In the genomic region with DNA sequence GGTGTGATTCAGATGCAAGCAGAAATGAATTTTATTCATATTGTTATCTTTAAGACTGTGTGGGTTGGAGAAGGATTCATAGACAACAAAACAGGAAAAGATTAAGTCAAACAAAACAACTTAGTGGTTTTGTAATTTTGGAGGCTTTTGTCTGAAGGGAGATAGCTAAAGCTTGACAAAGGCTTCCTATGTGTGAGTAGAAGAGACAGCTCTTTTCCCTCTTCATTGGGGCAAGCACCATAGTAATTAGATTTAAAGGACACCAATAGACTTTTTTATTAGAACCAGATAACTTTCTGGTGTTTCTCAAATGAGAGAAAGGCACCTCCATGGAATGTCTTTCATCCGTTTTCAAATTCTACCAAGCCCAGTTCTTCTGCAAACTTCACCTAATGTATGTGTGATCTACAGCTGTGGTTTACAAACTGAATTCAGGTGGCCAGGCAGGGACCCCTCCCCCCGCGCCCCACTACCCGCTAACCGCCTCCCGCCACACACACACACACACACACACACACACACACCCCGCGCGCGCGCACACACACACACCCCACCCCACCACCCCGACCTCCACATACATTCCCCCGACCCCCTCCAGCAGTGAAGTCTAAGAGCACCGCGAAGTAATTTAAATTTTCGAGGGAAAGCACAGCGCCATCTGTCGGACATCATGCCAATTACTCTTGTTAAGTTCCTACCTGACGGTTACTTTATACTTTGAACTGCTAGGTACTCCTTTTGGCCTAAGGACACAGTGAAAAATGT, we compare ENCODE assay signal across 8 cellular contexts. TPM values are rescaled to one million over a fixed set of nuclear protein-coding genes. Genes with fewer than 3 reads are reported as not detected.
DNase-seq lines count a peak whose midpoint lies in the region.

No MANE protein-coding gene starts in this region.

- H3K36me3 ChIP-seq in ES-I3 (ENCODE audit: insufficient read depth, low read length) = no peaks in the 10 kb centered on the region

- H3K9me3 ChIP-seq in ES-I3 (ENCODE audit: control insufficient read depth, insufficient read depth, low read length) = no peaks in the 10 kb centered on the region

- DNase-seq in HCEC 1CT (peak; percentile 52), NCI-H2227 (lab: John Stamatoyannopoulos, UW; ENCODE audit: unreplicated experiment) (peak; percentile 89), epidermal melanocyte (ENCODE audit: insufficient read length, low spot score) (peak; percentile 48), myocyte (ENCODE audit: low read depth) (peak; percentile 47), NCI-H345 treated with DMSO at 0.1 percent for 48 hours (lab: John Stamatoyannopoulos, UW; ENCODE audit: unreplicated experiment) (no peak)
- peak; percentile 32 to 41 for DNase-seq in activated CD8-positive, alpha-beta memory T cell treated with anti-CD3 and anti-CD28 coated beads for 4 hours (ENCODE audit: low read depth in 2 of 2)
- DNase-seq in stimulated activated naive CD4-positive, alpha-beta T cell treated with Interleukin-2 at 50 U/mL for 16 hours (lab: John Stamatoyannopoulos, UW) = peak; percentile 49

- peak overlapping the region; percentile 33; the same call in 1 of the 2 replicates for H3K9ac ChIP-seq in ES-I3 (ENCODE audit: low read depth, low read length)

- H3K4me1 ChIP-seq in ES-I3 (ENCODE audit: insufficient read depth, low read length) = peaks cover 3% of the 10 kb centered on the region; the same call in 1 of the 2 replicates

RNA-seq across cellular contexts. Expression of a gene that starts 31.7 kb away (rescaled TPM):
- 0.51 TPM in 1 of 2 replicates, not detected in the other for total RNA-seq in myocyte
- polyA plus RNA-seq in myocyte (2012) = 0.23 TPM
